ENCODE assay signal across 12 cellular contexts in the genomic region with DNA sequence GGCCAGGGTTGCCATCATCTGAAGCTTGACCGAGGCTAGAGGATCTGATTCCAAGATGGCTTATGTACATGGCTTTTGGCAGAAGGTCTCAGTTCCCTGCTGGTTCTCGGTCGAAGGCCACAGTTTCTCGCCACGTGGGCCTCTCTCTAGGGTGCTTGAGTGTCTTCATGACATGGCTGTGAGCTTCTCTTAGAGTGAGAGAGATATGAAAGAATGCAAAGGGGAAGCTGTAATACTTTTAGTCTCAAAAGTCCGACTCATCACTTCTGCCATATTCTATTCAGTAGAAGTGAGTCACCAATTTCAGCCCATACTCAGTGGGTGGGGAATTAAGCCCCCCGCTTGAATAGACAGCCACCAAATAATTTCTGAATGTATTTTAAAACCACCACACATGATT.
DNase-seq lines count a peak whose midpoint lies in the region; ATAC-seq and TF ChIP-seq lines count a peak whose summit lies in the region.
"Had no signal": no experiment of that assay in that cellular context is flagged by ENCODE, and none has a peak within 500 bp of the region (broad histone marks: within the 10 kb centered on the region; RNA-seq: fewer than 3 reads in every experiment).

No MANE protein-coding gene starts in this region.

- H3K36me3 Mint-ChIP-seq in T-helper 1 cell treated with Interleukin-12 subunit alpha and Interleukin-12 subunit beta and Interleukin-4 antibody, amounts not matched to agents 30 μg/mL and 1 μg/mL, for 36 hours (ENCODE audit: low read depth), result peaks cover 27% of the 10 kb centered on the region
- H3K36me3 Mint-ChIP-seq in stimulated activated memory B cell treated with anti-CD40 and anti-IgM and Interleukin-4, amounts not matched to agents 10 μg/mL and 1 μg/mL and 100 μg/mL, for 72 hours, result peaks cover 20% of the 10 kb centered on the region

- peaks cover 18% of the 10 kb centered on the region for H3K4me1 Mint-ChIP-seq in T-helper 1 cell treated with Interleukin-12 subunit alpha and Interleukin-12 subunit beta and Interleukin-4 antibody, amounts not matched to agents 30 μg/mL and 1 μg/mL, for 36 hours (ENCODE audit: low read depth)
- H3K4me1 Mint-ChIP-seq in stimulated activated memory B cell treated with anti-CD40 and anti-IgM and Interleukin-4, amounts not matched to agents 10 μg/mL and 1 μg/mL and 100 μg/mL, for 72 hours, result peaks cover 36% of the 10 kb centered on the region

- peaks cover 23% of the 10 kb centered on the region for H3K9me3 Mint-ChIP-seq in T-helper 1 cell treated with Interleukin-12 subunit alpha and Interleukin-12 subunit beta and Interleukin-4 antibody, amounts not matched to agents 30 μg/mL and 1 μg/mL, for 36 hours
- H3K9me3 Mint-ChIP-seq in stimulated activated memory B cell treated with anti-CD40 and anti-IgM and Interleukin-4, amounts not matched to agents 10 μg/mL and 1 μg/mL and 100 μg/mL, for 72 hours, result peaks cover 6% of the 10 kb centered on the region

- no peak for TF ChIP-seq CTCF in fibroblast of mammary gland (conservative IDR thresholded peaks at IDR 0.05; ENCODE audit: control insufficient read depth, insufficient read depth, low read depth, low read length)

- no peaks in the 10 kb centered on the region for H3K27me3 Mint-ChIP-seq in T-helper 1 cell treated with Interleukin-12 subunit alpha and Interleukin-12 subunit beta and Interleukin-4 antibody, amounts not matched to agents 30 μg/mL and 1 μg/mL, for 36 hours (ENCODE audit: low read depth)
- H3K27me3 Mint-ChIP-seq in stimulated activated memory B cell treated with anti-CD40 and anti-IgM and Interleukin-4, amounts not matched to agents 10 μg/mL and 1 μg/mL and 100 μg/mL, for 72 hours, result no peaks in the 10 kb centered on the region
- H3K27me3 Mint-ChIP-seq: activated CD4-positive, alpha-beta T cell treated with anti-CD3 and anti-CD28 coated beads, Interleukin-2, amount 10 ng/mL, durations not matched to agents 7 days and 5 days had no signal

- DNase-seq in T-helper 1 cell (no peak), NOMO-1 treated with DMSO at 0.1 percent for 48 hours (lab: John Stamatoyannopoulos, UW; ENCODE audit: unreplicated experiment) (peak; percentile 43), fibroblast of mammary gland (ENCODE audit: low read depth) (peak; percentile 70), NCI-H2081 treated with DMSO at 0.1 percent for 48 hours (lab: John Stamatoyannopoulos, UW) (no peak)
- DNase-seq in activated CD4-positive, alpha-beta T cell treated with anti-CD3 and anti-CD28 coated beads, Interleukin-2, amount 50 U/mL, for 4 hours, result no peak
- DNase-seq: activated CD4-positive, alpha-beta T cell treated with anti-CD3 and anti-CD28 coated beads, Interleukin-2, amount 10 ng/mL, durations not matched to agents 7 days and 5 days; aorta; NCI-H1694; right cardiac atrium had no signal

- H3K27ac Mint-ChIP-seq in T-helper 1 cell treated with Interleukin-12 subunit alpha and Interleukin-12 subunit beta and Interleukin-4 antibody, amounts not matched to agents 30 μg/mL and 1 μg/mL, for 36 hours, result peak overlapping the region; percentile 13
- H3K27ac Mint-ChIP-seq in stimulated activated memory B cell treated with anti-CD40 and anti-IgM and Interleukin-4, amounts not matched to agents 10 μg/mL and 1 μg/mL and 100 μg/mL, for 72 hours, result peak overlapping the region; percentile 7
- H3K27ac Mint-ChIP-seq: activated CD4-positive, alpha-beta T cell treated with anti-CD3 and anti-CD28 coated beads, Interleukin-2, amount 10 ng/mL, durations not matched to agents 7 days and 5 days had no signal

- H3K4me3 ChIP-seq in fibroblast of mammary gland (ENCODE audit: control insufficient read depth, low read depth, low read length), result no peak overlapping the region

- ATAC-seq in stimulated activated memory B cell treated with anti-CD40 and anti-IgM and Interleukin-4, amounts not matched to agents 10 μg/mL and 1 μg/mL and 100 μg/mL, for 72 hours, result peak; percentile 91
- no peak for ATAC-seq in GM21360 (IDR thresholded peaks at IDR 0.05; ENCODE audit: unreplicated experiment)

- no peak overlapping the region for H3K4me3 Mint-ChIP-seq in T-helper 1 cell treated with Interleukin-12 subunit alpha and Interleukin-12 subunit beta and Interleukin-4 antibody, amounts not matched to agents 30 μg/mL and 1 μg/mL, for 36 hours
- H3K4me3 Mint-ChIP-seq in stimulated activated memory B cell treated with anti-CD40 and anti-IgM and Interleukin-4, amounts not matched to agents 10 μg/mL and 1 μg/mL and 100 μg/mL, for 72 hours, result no peak overlapping the region
- H3K4me3 Mint-ChIP-seq: activated CD4-positive, alpha-beta T cell treated with anti-CD3 and anti-CD28 coated beads, Interleukin-2, amount 10 ng/mL, durations not matched to agents 7 days and 5 days had no signal

Comparison
In these comparisons a context has a peak if more than half of its experiments do, and no peak if none do; other contexts are left out.
1. DNase-seq: peak in NOMO-1 treated with DMSO at 0.1 percent for 48 hours (single experiment) and fibroblast of mammary gland (single experiment); none in T-helper 1 cell (0 of 5), NCI-H2081 treated with DMSO at 0.1 percent for 48 hours (single experiment) and activated CD4-positive, alpha-beta T cell treated with anti-CD3 and anti-CD28 coated beads, Interleukin-2, amount 50 U/mL, for 4 hours (0 of 2).